In the genomic region with DNA sequence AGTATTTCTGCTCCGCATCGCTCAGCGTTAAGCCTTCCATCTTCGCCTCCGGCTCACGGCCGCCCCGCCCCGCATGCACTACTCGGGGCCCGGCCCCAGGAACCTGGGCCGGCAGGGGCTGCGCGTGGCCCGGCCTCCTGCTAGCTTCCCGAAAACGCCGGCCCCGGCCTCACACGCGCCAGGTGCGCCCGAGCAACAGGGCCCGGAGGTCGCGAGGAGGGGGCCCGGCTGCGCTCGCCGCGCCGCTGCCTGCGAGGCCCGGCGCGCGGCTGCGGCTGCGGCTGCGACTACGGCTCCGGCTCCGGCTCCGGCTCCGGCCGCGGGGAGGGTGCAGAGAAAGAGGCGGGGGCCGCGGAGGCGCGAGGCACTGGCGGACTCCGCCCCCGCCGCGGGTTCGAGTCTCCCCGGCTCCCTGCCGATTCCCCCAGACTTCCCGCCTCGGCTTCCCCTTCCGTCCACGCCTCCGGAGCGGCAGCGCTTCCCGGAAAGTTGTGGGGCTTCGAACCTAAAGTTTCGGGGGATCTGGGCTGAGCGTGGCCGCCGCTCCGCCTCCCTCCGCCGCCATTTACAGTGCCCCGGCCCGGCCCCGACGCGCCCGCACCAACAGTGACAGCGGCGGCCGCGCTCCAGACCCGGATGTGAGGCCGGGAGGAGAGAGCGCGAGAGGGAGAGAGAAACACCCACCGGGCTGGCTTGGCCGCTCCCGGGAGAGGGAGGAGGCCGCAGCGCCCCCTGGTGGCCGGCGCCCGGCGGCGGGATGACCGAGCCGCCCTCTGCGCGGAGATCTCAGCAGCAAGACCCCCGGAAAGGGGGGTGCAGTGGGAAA, we compare ENCODE assay signal across 8 cellular contexts. TPM values are rescaled to one million over a fixed set of nuclear protein-coding genes. Genes with fewer than 3 reads are reported as not detected.
DNase-seq lines count a peak whose midpoint lies in the region; ATAC-seq lines count a peak whose summit lies in the region.

A gene with protein sequence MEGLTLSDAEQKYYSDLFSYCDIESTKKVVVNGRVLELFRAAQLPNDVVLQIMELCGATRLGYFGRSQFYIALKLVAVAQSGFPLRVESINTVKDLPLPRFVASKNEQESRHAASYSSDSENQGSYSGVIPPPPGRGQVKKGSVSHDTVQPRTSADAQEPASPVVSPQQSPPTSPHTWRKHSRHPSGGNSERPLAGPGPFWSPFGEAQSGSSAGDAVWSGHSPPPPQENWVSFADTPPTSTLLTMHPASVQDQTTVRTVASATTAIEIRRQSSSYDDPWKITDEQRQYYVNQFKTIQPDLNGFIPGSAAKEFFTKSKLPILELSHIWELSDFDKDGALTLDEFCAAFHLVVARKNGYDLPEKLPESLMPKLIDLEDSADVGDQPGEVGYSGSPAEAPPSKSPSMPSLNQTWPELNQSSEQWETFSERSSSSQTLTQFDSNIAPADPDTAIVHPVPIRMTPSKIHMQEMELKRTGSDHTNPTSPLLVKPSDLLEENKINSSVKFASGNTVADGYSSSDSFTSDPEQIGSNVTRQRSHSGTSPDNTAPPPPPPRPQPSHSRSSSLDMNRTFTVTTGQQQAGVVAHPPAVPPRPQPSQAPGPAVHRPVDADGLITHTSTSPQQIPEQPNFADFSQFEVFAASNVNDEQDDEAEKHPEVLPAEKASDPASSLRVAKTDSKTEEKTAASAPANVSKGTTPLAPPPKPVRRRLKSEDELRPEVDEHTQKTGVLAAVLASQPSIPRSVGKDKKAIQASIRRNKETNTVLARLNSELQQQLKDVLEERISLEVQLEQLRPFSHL (minus strand): TSS at position 611 of the 826 bp plus-strand sequence. CDS start 571 bp downstream, at position 40.

- H3K4me1 ChIP-seq in CD8-positive, alpha-beta memory T cell (ENCODE audit: insufficient read depth, low read length): peaks cover 38% of the 10 kb centered on the region
- peaks cover 9% of the 10 kb centered on the region for H3K4me1 ChIP-seq in effector memory CD4-positive, alpha-beta T cell (ENCODE audit: control insufficient read depth, insufficient read depth, low read length, poor library complexity, severe bottlenecking)

- peak; percentile 88 to 93 (median 89) for DNase-seq in CD8-positive, alpha-beta memory T cell
- DNase-seq in NK-92 (lab: John Stamatoyannopoulos, UW; ENCODE audit: unreplicated experiment): peak; percentile 36
- DNase-seq in effector memory CD4-positive, alpha-beta T cell: peak; percentile 79 to 86 (median 83)
- DNase-seq in memory B cell (ENCODE audit: low spot score in 2 of 2): peak; percentile 92 to 97
- DNase-seq in stimulated activated CD8-positive, alpha-beta memory T cell treated with anti-CD3 and anti-CD28 coated beads, Interleukin-12 subunit alpha, Interleukin-12 subunit beta, amount 100 ng/mL, for 24 hours (ENCODE audit: extremely low read depth): peak; percentile 80

- H3K27me3 Mint-ChIP-seq in CD8-positive, alpha-beta memory T cell: peaks cover 0 to 1% of the 10 kb centered on the region in 2 donors
- H3K27me3 Mint-ChIP-seq in memory B cell: no peaks in the 10 kb centered on the region

- no peaks in the 10 kb centered on the region for H3K9me3 Mint-ChIP-seq in CD8-positive, alpha-beta memory T cell
- no peaks in the 10 kb centered on the region for H3K9me3 Mint-ChIP-seq in memory B cell

- ATAC-seq in GM19452 (IDR thresholded peaks at IDR 0.05; ENCODE audit: unreplicated experiment): peak; percentile 93
- peak; percentile 66 for ATAC-seq in HG03575 (IDR thresholded peaks at IDR 0.05; ENCODE audit: extremely low read depth, insufficient number of reproducible peaks, low FRiP score, unreplicated experiment)
- ATAC-seq in memory B cell (ENCODE audit: low read depth): peak; percentile 86

- H3K4me3 ChIP-seq in CD8-positive, alpha-beta memory T cell (ENCODE audit: low read length): peak within 1 kb of the TSS; percentile 51
- H3K4me3 ChIP-seq in effector memory CD4-positive, alpha-beta T cell (ENCODE audit: insufficient read depth, low read depth, low read length, poor library complexity, severe bottlenecking): peak within 1 kb of the TSS; percentile 93

- no peaks in the 10 kb centered on the region for H3K9me3 ChIP-seq in CD8-positive, alpha-beta memory T cell (ENCODE audit: low read length)
- no peaks in the 10 kb centered on the region for H3K9me3 ChIP-seq in effector memory CD4-positive, alpha-beta T cell (ENCODE audit: control insufficient read depth, low read length)

- peaks cover 0 to 6% (median 0%) of the 10 kb centered on the region in 3 donors for H3K36me3 Mint-ChIP-seq in CD8-positive, alpha-beta memory T cell
- H3K36me3 Mint-ChIP-seq in memory B cell: no peaks in the 10 kb centered on the region

- no peaks in the 10 kb centered on the region for H3K27me3 ChIP-seq in CD8-positive, alpha-beta memory T cell (ENCODE audit: insufficient read depth, low read length, poor library complexity, severe bottlenecking)
- H3K27me3 ChIP-seq in effector memory CD4-positive, alpha-beta T cell (replicated peaks; ENCODE audit: control insufficient read depth, insufficient read depth, low read length, poor library complexity, severe bottlenecking): no peaks in the 10 kb centered on the region

- CTCF ChIA-PET in CD8-positive, alpha-beta memory T cell (lab: Charles Lee): interaction anchor here (0.5 to 2.9 kb wide), 26 partner anchors 12 to 377 kb away, joined by 3 to 12 read pairs (median 4); partner anchors contain the start of gene TXLNB
- CTCF ChIA-PET in activated CD8-positive, alpha-beta memory T cell treated with anti-CD3 and anti-CD28 coated beads for 36 hours (lab: Charles Lee): interaction anchor here (0.5 to 1.3 kb wide), 6 partner anchors 19 to 874 kb away, joined by 3 read pairs; no protein-coding TSS in a partner anchor

- peak within 1 kb of the TSS in 6 of 7 donors; percentile 87 to 96 (median 93) for H3K4me3 Mint-ChIP-seq in CD8-positive, alpha-beta memory T cell
- H3K4me3 Mint-ChIP-seq in memory B cell: peak within 1 kb of the TSS; percentile 96

- peak within 1 kb of the TSS; percentile 84 to 96 (median 92) for H3K27ac Mint-ChIP-seq in CD8-positive, alpha-beta memory T cell
- H3K27ac Mint-ChIP-seq in memory B cell: peak within 1 kb of the TSS; percentile 95

- POLR2A ChIA-PET in CD8-positive, alpha-beta memory T cell (lab: Charles Lee): interaction anchor here (0.7 to 1.9 kb wide), 6 partner anchors 38 to 387 kb away, joined by 3 to 11 read pairs (median 4); partner anchors contain the start of genes CITED2 and HECA
- POLR2A ChIA-PET in activated CD8-positive, alpha-beta memory T cell treated with anti-CD3 and anti-CD28 coated beads for 36 hours (lab: Charles Lee): interaction anchor here (0.6 to 0.8 kb wide), 4 partner anchors 40 to 215 kb away, joined by 3 to 4 read pairs (median 4); partner anchors contain the start of gene ABRACL

- peaks cover 8 to 14% (median 11%) of the 10 kb centered on the region in 3 donors for H3K4me1 Mint-ChIP-seq in CD8-positive, alpha-beta memory T cell
- H3K4me1 Mint-ChIP-seq in memory B cell: peaks cover 11% of the 10 kb centered on the region

- H3K27ac ChIP-seq in CD8-positive, alpha-beta memory T cell (ENCODE audit: low read depth, low read length): peak within 1 kb of the TSS; percentile 66
- peak within 1 kb of the TSS; percentile 80 for H3K27ac ChIP-seq in effector memory CD4-positive, alpha-beta T cell (ENCODE audit: insufficient read depth, low read length, poor library complexity, severe bottlenecking)

- H3K36me3 ChIP-seq in CD8-positive, alpha-beta memory T cell (ENCODE audit: insufficient read depth, low read length): no peaks in the 10 kb centered on the region
- no peaks in the 10 kb centered on the region for H3K36me3 ChIP-seq in effector memory CD4-positive, alpha-beta T cell (ENCODE audit: control insufficient read depth, insufficient read depth, low read length)

RNA-seq across cellular contexts. Expression of the gene that starts here (rescaled TPM):
- 10 to 100 TPM; 64.4 to 69.5 TPM for total RNA-seq in CD8-positive, alpha-beta memory T cell
- 37.3 TPM for polyA plus RNA-seq in CD8-positive, alpha-beta memory T cell
- 10 to 100 TPM; 72.2 to 73.9 TPM for total RNA-seq in activated CD8-positive, alpha-beta memory T cell treated with anti-CD3 and anti-CD28 coated beads for 36 hours

Comparison
In these comparisons a context has a peak if more than half of its experiments do, and no peak if none do; other contexts are left out.
1. Peak in every context shown above with its lines: DNase-seq, ATAC-seq, H3K4me3 ChIP-seq and H3K27ac ChIP-seq.
2. DNase-seq: peak in every context shown above with its lines; median percentile 94 in memory B cell; 89 in CD8-positive, alpha-beta memory T cell; 83 in effector memory CD4-positive, alpha-beta T cell; 80 in stimulated activated CD8-positive, alpha-beta memory T cell treated with anti-CD3 and anti-CD28 coated beads, Interleukin-12 subunit alpha, Interleukin-12 subunit beta, amount 100 ng/mL, for 24 hours; 36 in NK-92.